Comparison of ENCODE assay signal across 2 cellular contexts in the genomic region with DNA sequence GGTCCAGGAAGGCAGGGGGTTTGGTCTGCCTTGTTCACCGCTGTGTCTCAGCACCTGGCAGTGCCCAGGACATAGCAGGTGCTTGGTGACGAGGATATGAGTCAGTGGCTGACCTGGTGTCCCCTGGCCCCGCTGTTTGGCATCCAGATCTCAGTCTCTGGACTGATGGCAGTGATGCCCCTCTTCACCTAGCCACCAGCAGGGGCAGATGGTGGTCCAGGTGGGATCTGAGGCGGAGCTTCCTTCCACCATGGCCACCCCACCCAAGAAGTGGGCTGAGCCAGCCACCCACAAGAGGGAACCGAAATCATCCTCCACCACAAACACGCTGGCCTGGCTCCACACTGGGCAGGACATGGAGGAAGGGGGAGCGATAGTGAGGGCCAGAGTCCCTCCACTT.
TF ChIP-seq lines count a peak whose summit lies in the region.

No MANE protein-coding gene starts in this region.

TF ChIP-seq in HCT116, 20 proteins besides CTCF, POLR2A, EP300 and RAD21:
- no peak for TF ChIP-seq ELF1 (IDR thresholded peaks at IDR 0.05; ENCODE audit: borderline replicate concordance, low read depth)
- no peak for TF ChIP-seq SIN3A (IDR thresholded peaks at IDR 0.05; ENCODE audit: low read depth)
- peak; percentile 43; the same call in 1 of the 2 replicates for TF ChIP-seq JUND (IDR thresholded peaks at IDR 0.05)
- no peak for TF ChIP-seq MAX (IDR thresholded peaks at IDR 0.05)
- TF ChIP-seq FOSL1 (IDR thresholded peaks at IDR 0.05; ENCODE audit: low read depth), result peak; percentile 78; the same call in 1 of the 2 replicates
- no peak for TF ChIP-seq ZBTB33 (IDR thresholded peaks at IDR 0.05; ENCODE audit: extremely low read depth, insufficient replicate concordance, low read length)

TF ChIP-seq in GM12878, 131 proteins besides CTCF, POLR2A, EP300 and RAD21:
- TF ChIP-seq POLR2AphosphoS5 (IDR thresholded peaks at IDR 0.05; ENCODE audit: low read length) (no peak), SPI1 (IDR thresholded peaks at IDR 0.05; ENCODE audit: borderline replicate concordance, insufficient read depth, low read depth, low read length) (peak; percentile 44; the same call in 1 of the 2 replicates)
